In the genomic region with DNA sequence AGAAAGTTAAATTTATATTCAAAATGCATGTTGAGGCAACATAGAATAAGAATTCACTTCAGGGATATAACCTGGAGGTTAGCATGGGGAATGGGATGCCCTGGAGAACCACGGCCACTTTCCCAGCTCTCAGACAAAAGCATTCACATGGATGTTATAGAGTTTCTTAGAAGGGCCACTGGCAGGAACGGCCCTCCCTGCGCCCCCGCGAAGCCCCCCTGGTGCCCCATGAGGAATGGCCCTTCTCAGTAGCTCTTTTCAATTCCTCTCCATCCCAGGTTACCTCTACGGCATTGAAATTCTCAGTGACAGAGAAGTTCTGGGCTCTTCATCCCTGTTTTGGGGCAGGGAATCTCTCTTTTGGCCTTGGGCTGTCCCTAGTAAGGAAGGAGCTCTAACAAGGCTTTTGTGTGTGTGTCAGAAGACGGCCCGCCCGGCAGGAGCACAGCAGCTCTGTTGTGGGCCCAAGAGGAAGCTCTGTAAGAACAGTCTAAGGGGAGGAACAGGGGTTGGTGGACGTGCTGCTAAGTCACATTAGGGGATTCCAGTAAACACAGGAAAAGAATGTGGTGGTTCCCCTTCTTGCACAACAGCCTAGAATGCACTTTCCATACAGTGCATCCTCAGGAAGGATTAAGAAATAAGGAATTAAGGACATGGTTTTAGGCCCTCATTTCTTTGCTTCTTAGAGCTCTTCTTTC, we compare ENCODE assay signal across 10 cellular contexts.
A peak's percentile ranks its signal among the peaks of the same experiment; 100 is the strongest.
DNase-seq lines count a peak whose midpoint lies in the region; ATAC-seq and TF ChIP-seq lines count a peak whose summit lies in the region.
"Had no signal": no experiment of that assay in that cellular context is flagged by ENCODE, and none has a peak within 500 bp of the region (broad histone marks: within the 10 kb centered on the region; RNA-seq: fewer than 3 reads in every experiment).

No MANE protein-coding gene starts in this region.

- peak in 2 of 3 donors; percentile 25 to 55 for ATAC-seq in natural killer cell

- no peaks in the 10 kb centered on the region for H3K4me1 Mint-ChIP-seq in natural killer cell

- peak overlapping the region; percentile 4 for H2AFZ ChIP-seq in fibroblast of lung (ENCODE audit: low read length)

- H3K9me3 ChIP-seq in fibroblast of lung (ENCODE audit: control insufficient read depth, insufficient read depth, low read depth, low read length) = no peaks in the 10 kb centered on the region

- no peak overlapping the region for H3K4me3 ChIP-seq in fibroblast of lung (replicated peaks in 1 of 4; ENCODE audit: control extremely low read depth in 1 of 4, insufficient read depth in 1 of 4, low read depth in 3 of 4, low read length in 4 of 4)

- H3K27me3 ChIP-seq in fibroblast of lung (ENCODE audit: control insufficient read depth, insufficient read depth, low read length) = no peaks in the 10 kb centered on the region

- no peaks in the 10 kb centered on the region for H3K79me2 ChIP-seq in fibroblast of lung (ENCODE audit: control insufficient read depth, insufficient read depth, low read length)

- H3K4me1 ChIP-seq in fibroblast of lung (ENCODE audit: control insufficient read depth, extremely low read depth, insufficient read depth, low read length) = peaks cover 2% of the 10 kb centered on the region

- H3K27ac ChIP-seq in fibroblast of lung (ENCODE audit: insufficient read depth, low read length) = no peak overlapping the region

- intact Hi-C loops in natural killer cell (cut with micrococcal nuclease) = no loop called here

- H3K4me2 ChIP-seq in fibroblast of lung (ENCODE audit: extremely low read depth, insufficient read depth, low read length) = no peak overlapping the region

- H4K20me1 ChIP-seq in fibroblast of lung (ENCODE audit: control insufficient read depth, extremely low read depth, insufficient read depth, low read length) = no peaks in the 10 kb centered on the region

- H3K36me3 Mint-ChIP-seq in natural killer cell = no peaks in the 10 kb centered on the region
- H3K36me3 Mint-ChIP-seq: activated CD4-positive, alpha-beta memory T cell treated with anti-CD3 and anti-CD28 coated beads for 36 hours had no signal

- no peaks in the 10 kb centered on the region for H3K36me3 ChIP-seq in fibroblast of lung (ENCODE audit: control insufficient read depth, insufficient read depth, low read length)

- no peaks in the 10 kb centered on the region for H3K9me3 Mint-ChIP-seq in natural killer cell
- H3K9me3 Mint-ChIP-seq: activated CD4-positive, alpha-beta memory T cell treated with anti-CD3 and anti-CD28 coated beads for 36 hours had no signal

- peaks cover 0 to 3% of the 10 kb centered on the region in 2 donors for H3K27me3 Mint-ChIP-seq in natural killer cell (ENCODE audit: low read depth in 2 of 2)

- H3K27ac Mint-ChIP-seq in natural killer cell = peak overlapping the region in 1 of 2 donors; percentile 37
- H3K27ac Mint-ChIP-seq: activated CD4-positive, alpha-beta memory T cell treated with anti-CD3 and anti-CD28 coated beads for 36 hours had no signal

- no peak for TF ChIP-seq CTCF in fibroblast of lung (conservative IDR thresholded peaks at IDR 0.05 in 1 of 2, IDR thresholded peaks at IDR 0.05 in 1 of 2; ENCODE audit: low read depth in 1 of 2, low read length in 2 of 2)
- no peak for TF ChIP-seq CTCF in natural killer cell (IDR thresholded peaks at IDR 0.05)

- no peak overlapping the region for H3K4me3 Mint-ChIP-seq in natural killer cell
- H3K4me3 Mint-ChIP-seq: activated CD4-positive, alpha-beta memory T cell treated with anti-CD3 and anti-CD28 coated beads for 36 hours had no signal

- H3K9ac ChIP-seq in fibroblast of lung (ENCODE audit: insufficient read depth, low read length) = no peak overlapping the region

- DNase-seq in Ammon's horn (ENCODE audit: low spot score) (peak; percentile 60), M059J (ENCODE audit: low read depth) (peak; percentile 60), fibroblast of lung (ENCODE audit: low read depth in 2 of 2) (peak; percentile 25 to 56), natural killer cell (no peak), retina (no peak), GOT3 (lab: John Stamatoyannopoulos, UW) (no peak)
- no peak for DNase-seq in stimulated activated naive CD4-positive, alpha-beta T cell treated with Interleukin-2 at 50 U/mL for 16 hours (lab: John Stamatoyannopoulos, UW)
- DNase-seq in activated effector memory CD4-positive, alpha-beta T cell treated with Interleukin-2 at 50 U/mL for 16 hours = no peak
- DNase-seq: activated CD4-positive, alpha-beta memory T cell treated with anti-CD3 and anti-CD28 coated beads for 36 hours; DMS 273 treated with DMSO at 0.1 percent for 48 hours had no signal

Comparison
In these comparisons a context has a peak if more than half of its experiments do, and no peak if none do; other contexts are left out.
1. DNase-seq: peak in Ammon's horn (single experiment), M059J (single experiment) and fibroblast of lung (2 of 2); none in natural killer cell (single experiment), retina (single experiment), GOT3 (single experiment), stimulated activated naive CD4-positive, alpha-beta T cell treated with Interleukin-2 at 50 U/mL for 16 hours (single experiment) and activated effector memory CD4-positive, alpha-beta T cell treated with Interleukin-2 at 50 U/mL for 16 hours (single experiment).